In genomic region chr3:183428140-183429023, GRCh38 we compare ENCODE assay signal across 9 cellular contexts. TPM values are rescaled to one million over a fixed set of nuclear protein-coding genes. Genes with fewer than 3 reads are reported as not detected.
DNase-seq lines count a peak whose midpoint lies in the region; ATAC-seq, FAIRE-seq and TF ChIP-seq lines count a peak whose summit lies in the region.
"Had no signal": no experiment of that assay in that cellular context is flagged by ENCODE, and none has a peak within 500 bp of the region (broad histone marks: within the 10 kb centered on the region; RNA-seq: fewer than 3 reads in every experiment).

MCF2L2 (minus strand) TSS chr3:183428619; CDS start chr3:183427977, 642 bp downstream.

- no peak for FAIRE-seq in K562 (lab: Jason Lieb, UNC)
- FAIRE-seq: colon had no signal

- CTCF ChIA-PET in K562 (lab: Yijun Ruan, JAX; ENCODE audit: low intra/inter-chr PET ratio) = no interaction called here

- TF ChIP-seq POLR2A in K562 (conservative IDR thresholded peaks at IDR 0.05) = peak; percentile 73

- peak within 1 kb of the TSS; percentile 75 for H3K4me3 ChIP-seq in GM23248
- peak within 1 kb of the TSS; percentile 88 for H3K4me3 ChIP-seq in K562
- peak within 1 kb of the TSS; percentile 82 for H3K4me3 ChIP-seq in iPS-18a (ENCODE audit: low read length)
- peak within 1 kb of the TSS; percentile 88 for H3K4me3 ChIP-seq in skeletal muscle satellite cell (ENCODE audit: low read length)

- H3K27ac ChIP-seq in GM23248 (no peak within 1 kb of the TSS), K562 (ENCODE audit: extremely low read depth, low read depth, low read length) (peak within 1 kb of the TSS; percentile 34; the same call in 1 of the 3 replicates), iPS-18a (ENCODE audit: low read length) (no peak within 1 kb of the TSS)

- DNase-seq in DMS153 treated with DMSO at 0.1 percent for 48 hours (lab: John Stamatoyannopoulos, UW; ENCODE audit: unreplicated experiment) (peak; percentile 49), GM23248 (peak; percentile 64), NAMALWA (ENCODE audit: low spot score) (peak; percentile 71), T-helper 9 cell (peak; percentile 63), K562 (ENCODE audit: extremely low read depth in 1 of 4, low spot score in 3 of 4) (peak; percentile 82 to 90 (median 86))

- intact Hi-C loops in K562 (cut with micrococcal nuclease) = no loop called here

- H3K27me3 ChIP-seq in GM23248 (replicated peaks; ENCODE audit: insufficient read depth) (peaks cover 63% of the 10 kb centered on the region), K562 (ENCODE audit: control insufficient read depth in 2 of 2, insufficient read depth in 2 of 2, low read length in 2 of 2) (no peaks in the 10 kb centered on the region), iPS-18a (ENCODE audit: control insufficient read depth, insufficient read depth, low read length) (peaks cover 31% of the 10 kb centered on the region), skeletal muscle satellite cell (ENCODE audit: control insufficient read depth, insufficient read depth, low read length) (peaks cover 39% of the 10 kb centered on the region)

- TSS peak; percentile 84 for BruUV-seq in K562 (replicated peaks; lab: Mats Ljungman, UMichigan)

- H3K79me2 ChIP-seq in GM23248 (ENCODE audit: insufficient read depth) = no peaks in the 10 kb centered on the region
- peaks cover 2% of the 10 kb centered on the region; the same call in 2 of the 3 replicates for H3K79me2 ChIP-seq in K562 (ENCODE audit: control insufficient read depth, insufficient read depth, low read length)

- no peaks in the 10 kb centered on the region for H3F3A ChIP-seq in GM23248 (ENCODE audit: insufficient read depth)

- H3K4me1 ChIP-seq in GM23248 (ENCODE audit: insufficient read depth) (0 out of 2 replicates have a peak, but pooled peaks cover 3% of the 10 kb centered on the region), K562 (replicated peaks in 1 of 2; ENCODE audit: control insufficient read depth in 2 of 2, insufficient read depth in 2 of 2, low read length in 2 of 2) (peaks cover 10 to 25% of the 10 kb centered on the region in 2 experiments; a peak in 4 of 5 replicates), iPS-18a (ENCODE audit: control insufficient read depth, low read depth, low read length) (peaks cover 10% of the 10 kb centered on the region), skeletal muscle satellite cell (ENCODE audit: control insufficient read depth, insufficient read depth, low read length) (peaks cover 8% of the 10 kb centered on the region)

- ATAC-seq in K562 (peak; percentile 96), GM18870 (IDR thresholded peaks at IDR 0.05; ENCODE audit: unreplicated experiment) (no peak)

- no peaks in the 10 kb centered on the region for H3K36me3 ChIP-seq in GM23248 (ENCODE audit: low read depth)
- H3K36me3 ChIP-seq in K562 (ENCODE audit: control insufficient read depth, insufficient read depth, low read length) = no peaks in the 10 kb centered on the region
- H3K36me3 ChIP-seq in iPS-18a (ENCODE audit: control insufficient read depth, low read depth, low read length) = no peaks in the 10 kb centered on the region
- no peaks in the 10 kb centered on the region for H3K36me3 ChIP-seq in skeletal muscle satellite cell (ENCODE audit: insufficient read depth, low read length)

- H3K9me1 ChIP-seq in K562 (ENCODE audit: control insufficient read depth, insufficient read depth, low read length) = no peaks in the 10 kb centered on the region

- WGBS in GM23248 (ENCODE audit: low coverage in 1 of 2, low lambda C conversion rate in 2 of 2, missing lambda C conversion rate in 2 of 2), 2 experiments = 1 to 2% methylated on average over 77 to 89 of the region's 98 CpGs
- WGBS in K562 (ENCODE audit: insufficient coverage, low coverage, missing lambda C conversion rate) = under 1% methylated on average over 86 of the region's 98 CpGs

- H3K9me2 ChIP-seq in GM23248 (ENCODE audit: insufficient read depth) = no peaks in the 10 kb centered on the region

- TF ChIP-seq RAD21 in K562 (CRISPR knock-in tag; conservative IDR thresholded peaks at IDR 0.05 in 1 of 2, IDR thresholded peaks at IDR 0.05 in 1 of 2) = no peak

- POLR2A ChIA-PET in K562 (lab: Yijun Ruan, JAX) = interaction anchor here (0.7 to 4.8 kb wide), 7 partner anchors 15 to 447 kb away, joined by 3 to 32 read pairs (median 3); no protein-coding TSS in a partner anchor

- H2AFZ ChIP-seq in GM23248 = peak within 1 kb of the TSS; percentile 79
- H2AFZ ChIP-seq in K562 (ENCODE audit: low read depth, low read length) = peak within 1 kb of the TSS; percentile 94

- H3K4me2 ChIP-seq in GM23248 (ENCODE audit: unreplicated experiment) (peak within 1 kb of the TSS; percentile 86), K562 (ENCODE audit: insufficient read depth, low read length) (peak within 1 kb of the TSS; percentile 83), skeletal muscle satellite cell (ENCODE audit: low read length) (peak within 1 kb of the TSS; percentile 98)

- no peaks in the 10 kb centered on the region for H3K9me3 ChIP-seq in GM23248 (ENCODE audit: low read depth)
- no peaks in the 10 kb centered on the region for H3K9me3 ChIP-seq in K562 (replicated peaks; ENCODE audit: control insufficient read depth, insufficient read depth, low read depth, low read length)
- no peaks in the 10 kb centered on the region for H3K9me3 ChIP-seq in iPS-18a (ENCODE audit: control insufficient read depth, low read depth, low read length)
- no peaks in the 10 kb centered on the region for H3K9me3 ChIP-seq in skeletal muscle satellite cell (replicated peaks; ENCODE audit: low read length)

- no peak for TF ChIP-seq EP300 in K562 (IDR thresholded peaks at IDR 0.05; ENCODE audit: low read length)

- H4K20me1 ChIP-seq in GM23248 (ENCODE audit: insufficient read depth) (no peaks in the 10 kb centered on the region), K562 (replicated peaks; ENCODE audit: control insufficient read depth, insufficient read depth, low read length) (no peaks in the 10 kb centered on the region)

- H3K9ac ChIP-seq in GM23248 = peak within 1 kb of the TSS; percentile 25; the same call in 1 of the 2 replicates
- H3K9ac ChIP-seq in K562 (ENCODE audit: insufficient read depth in 1 of 2, low read depth in 2 of 2, low read length in 2 of 2) = peak within 1 kb of the TSS; percentile 67 to 93; a peak in 3 of 4 replicates
- peak within 1 kb of the TSS; percentile 38 for H3K9ac ChIP-seq in iPS-18a (ENCODE audit: low read length)
- peak within 1 kb of the TSS; percentile 67 for H3K9ac ChIP-seq in skeletal muscle satellite cell (ENCODE audit: low read depth, low read length)

- TF ChIP-seq CTCF in K562 (IDR thresholded peaks at IDR 0.05 in 2 of 3, conservative IDR thresholded peaks at IDR 0.05 in 1 of 3; ENCODE audit: insufficient read depth in 2 of 3, low read depth in 1 of 3, low read length in 3 of 3) = no peak

- in situ Hi-C loops in GM23248 (cut with MboI) = no loop called here
- in situ Hi-C loops in K562 (cut with MboI) = no loop called here

TF ChIP-seq in K562, 482 proteins besides CTCF, POLR2A, EP300 and RAD21 (continues in another document):
- TF ChIP-seq ZNF639 (CRISPR knock-in tag; conservative IDR thresholded peaks at IDR 0.05 in 1 of 2, IDR thresholded peaks at IDR 0.05 in 1 of 2) (peak in 1 of 2 experiments; percentile 77; a peak in 1 of 4 replicates), ZNF445 (CRISPR knock-in tag; IDR thresholded peaks at IDR 0.05; ENCODE audit: low read depth) (no peak), RHOXF2B (CRISPR knock-in tag; conservative IDR thresholded peaks at IDR 0.05) (no peak), GTF2E2 (tag; IDR thresholded peaks at IDR 0.05) (peak; percentile 74; the same call in 1 of the 2 replicates), FOXA3 (CRISPR knock-in tag; conservative IDR thresholded peaks at IDR 0.05 in 1 of 2, IDR thresholded peaks at IDR 0.05 in 1 of 2) (no peak)

RNA-seq across cellular contexts. Expression of gene MCF2L2, which starts in this region (rescaled TPM):
- not detected in 2 replicates for total RNA-seq in GM23248 (2014; rRNA removed; shearing (Covaris generic))
- polyA plus RNA-seq in GM23248 (2016; fragmentation: Nextera tagmentation; extraction: Ambion mirVana) (0.03 TPM in 1 of 2 replicates, not detected in the other), K562 (2011; rRNA removed) (4.1 and 4.9 TPM in 2 replicates), K562 (2014; fragmentation: Illumina TruSeq; extraction: Trizol) (1.7 and 1.9 TPM in 2 replicates), K562 (2014; fragmentation: Nextera tagmentation; extraction: Ambion mirVana) (under 1 TPM; 0.56 to 0.96 TPM), K562 (2014; rRNA removed) (3.9 and 4.2 TPM in 2 replicates)
- 13.3 and 24.4 TPM in 2 replicates for total RNA-seq in K562 (2011; cell fraction: chromatin; rRNA removed; ENCODE audit: low replicate concordance)
- 6.2 and 7.6 TPM in 2 replicates for total RNA-seq in K562 (2011; cell fraction: nucleolus; rRNA removed)
- 10.5 and 17.4 TPM in 2 replicates for total RNA-seq in K562 (2011; cell fraction: nucleoplasm; rRNA removed)
- total RNA-seq in K562 (2014; rRNA removed) (3.0 and 3.3 TPM in 2 replicates), K562 (2014; rRNA removed; fragmentation: Illumina TruSeq; extraction: Trizol) (2.9 and 3.4 TPM in 2 replicates), K562 (2015; rRNA removed; fragmentation: Illumina TruSeq; extraction: Trizol) (3.0 TPM in 2 replicates), K562 (2021) (2.1 and 3.2 TPM in 2 replicates)
- polyA plus RNA-seq in K562 (2011; cell fraction: cytosol; rRNA removed) = 0.98 and 1.7 TPM in 2 replicates
- polyA plus RNA-seq in K562 (2011; cell fraction: nucleus; rRNA removed) = 10.3 and 11.7 TPM in 2 replicates
- 1.8 and 5.4 TPM in 2 replicates for polyA plus RNA-seq in K562 (2012)
- 5.9 and 7.3 TPM in 2 replicates for polyA minus RNA-seq in K562 (2011; rRNA and poly(A)+ RNA removed)
- 3.1 and 5.7 TPM in 2 replicates for polyA minus RNA-seq in K562 (2011; cell fraction: cytosol; rRNA and poly(A)+ RNA removed)
- 6.2 and 8.6 TPM in 2 replicates for polyA minus RNA-seq in K562 (2011; cell fraction: nucleus; rRNA and poly(A)+ RNA removed)
- total RNA-seq in skeletal muscle satellite cell (2012; rRNA removed) = 0.44 and 0.51 TPM in 2 replicates

Comparison
In these comparisons a context has a peak if more than half of its experiments do, and no peak if none do; other contexts are left out.
1. Peak in DNase-seq, H3K4me3 ChIP-seq, H3K9ac ChIP-seq and H3K4me2 ChIP-seq in GM23248; RNA of the gene not detected or under 1 TPM.
2. H3K9ac ChIP-seq: peak in every context shown above with its lines; median percentile 80 in K562; 67 in skeletal muscle satellite cell; 38 in iPS-18a; 25 in GM23248.